26 cellular contexts compared by ENCODE assay signal in the genomic region with DNA sequence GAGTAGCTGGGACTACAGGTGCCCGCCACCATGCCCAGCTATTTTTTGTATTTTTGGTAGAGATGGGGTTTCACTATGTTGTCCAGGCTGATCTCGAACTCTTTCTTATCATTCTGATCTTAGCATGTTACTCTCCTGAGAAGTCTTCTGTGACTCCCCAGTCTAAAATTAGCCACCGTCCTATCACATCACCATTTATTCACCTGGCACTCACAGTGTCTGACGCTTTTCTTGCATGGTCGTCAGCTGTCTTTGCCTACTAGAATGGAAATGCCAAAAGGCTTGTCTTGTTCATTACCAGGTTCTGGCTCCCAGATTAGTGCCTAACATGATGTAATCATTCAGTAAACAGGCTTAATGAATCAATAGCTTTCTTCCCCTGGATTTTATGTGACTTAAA.
"Had no signal": no experiment of that assay in that cellular context is flagged by ENCODE, and none has a peak within 500 bp of the region (broad histone marks: within the 10 kb centered on the region; RNA-seq: fewer than 3 reads in every experiment).

No MANE protein-coding gene starts in this region.

- FAIRE-seq: colon, endometrium, endothelial cell of umbilical vein, frontal cortex had no signal

- H3K4me1 ChIP-seq: colonic mucosa, esophagus squamous epithelium, foreskin keratinocyte, gastrocnemius medialis, gastroesophageal sphincter, heart left ventricle had no signal

- ATAC-seq: effector memory CD8-positive, alpha-beta T cell; esophagus mucosa; foreskin keratinocyte; gastrocnemius medialis; gastroesophageal sphincter; heart left ventricle had no signal

- H3K9me3 ChIP-seq: colonic mucosa, esophagus squamous epithelium, gastrocnemius medialis, gastroesophageal sphincter, heart left ventricle had no signal

- H3K36me3 ChIP-seq: gastrocnemius medialis, heart left ventricle had no signal

- DNase-seq: colonic mucosa; cortex of kidney; dermis blood vessel endothelial cell; dorsolateral prefrontal cortex; effector CD4-positive, alpha-beta T cell; effector CD8-positive, alpha-beta T cell; effector memory CD4-positive, alpha-beta T cell; effector memory CD8-positive, alpha-beta T cell; endodermal cell; erythroblast; esophagus squamous epithelium; foreskin fibroblast; foreskin keratinocyte; foreskin melanocyte; gastrocnemius medialis; glutamatergic neuron; head of caudate nucleus; heart left ventricle had no signal

- H3K27ac ChIP-seq: colonic mucosa, coronary artery, dorsolateral prefrontal cortex, epithelial cell of prostate, esophagus squamous epithelium, foreskin keratinocyte, gastrocnemius medialis, gastroesophageal sphincter, heart left ventricle had no signal

- H3K4me3 ChIP-seq: colonic mucosa, coronary artery, dorsolateral prefrontal cortex, esophagus squamous epithelium, gastrocnemius medialis, gastroesophageal sphincter, heart left ventricle had no signal

- H3K27me3 ChIP-seq: colonic mucosa, dorsolateral prefrontal cortex, esophagus squamous epithelium, foreskin keratinocyte, gastrocnemius medialis, gastroesophageal sphincter, heart left ventricle had no signal
